16 cellular contexts compared by ENCODE assay signal in genomic region chr2:43055086-43055912, GRCh38.
DNase-seq lines count a peak whose midpoint lies in the region; ATAC-seq and TF ChIP-seq lines count a peak whose summit lies in the region.
"Had no signal": no experiment of that assay in that cellular context is flagged by ENCODE, and none has a peak within 500 bp of the region (broad histone marks: within the 10 kb centered on the region; RNA-seq: fewer than 3 reads in every experiment).

No MANE protein-coding gene starts in this region.

- H3K36me3 ChIP-seq in IMR-90 (ENCODE audit: control insufficient read depth, insufficient read depth, low read length) = no peaks in the 10 kb centered on the region

- dilution Hi-C loops in IMR-90 (cut with HindIII; ENCODE audit: low sequenced_read_pairs, unreplicated experiment) = no loop called here

- H3K36me3 Mint-ChIP-seq in chondrocyte (ENCODE audit: low read depth) = no peaks in the 10 kb centered on the region
- no peaks in the 10 kb centered on the region for H3K36me3 Mint-ChIP-seq in neural crest cell (ENCODE audit: low read depth)

- H4K91ac ChIP-seq in IMR-90 (ENCODE audit: insufficient read depth, low read depth, low read length) = peak overlapping the region; percentile 31; the same call in 1 of the 2 replicates

- H3K4me3 ChIP-seq in IMR-90 (ENCODE audit: insufficient read depth, low read depth, low read length) (no peak overlapping the region), coronary artery (no peak overlapping the region)

- no peak overlapping the region; the same call in 1 of the 2 replicates for H3K4ac ChIP-seq in IMR-90 (ENCODE audit: low read depth, low read length)

- CTCF ChIA-PET in IMR-90 (lab: Yijun Ruan, JAX) = no interaction called here

- no TSS peak for BruUV-seq in IMR-90 (replicated peaks; lab: Mats Ljungman, UMichigan)

- no peak overlapping the region for H4K5ac ChIP-seq in IMR-90 (ENCODE audit: low read depth, low read length)

- intact Hi-C loops in IMR-90 (cut with micrococcal nuclease) = no loop called here

- no peak overlapping the region for H3K56ac ChIP-seq in IMR-90 (ENCODE audit: extremely low read depth, insufficient read depth, low read length)

- H3K4me1 Mint-ChIP-seq in chondrocyte (ENCODE audit: low read depth) = peaks cover 62% of the 10 kb centered on the region
- peaks cover 39% of the 10 kb centered on the region for H3K4me1 Mint-ChIP-seq in neural crest cell

- H3K27me3 ChIP-seq in IMR-90 (ENCODE audit: control insufficient read depth, insufficient read depth, low read length) = no peaks in the 10 kb centered on the region; the same call in 1 of the 2 replicates

- no peak for ATAC-seq in IMR-90 (ENCODE audit: low read depth)
- ATAC-seq in HG02623 (IDR thresholded peaks at IDR 0.05; ENCODE audit: unreplicated experiment) = no peak

- TF ChIP-seq CTCF in IMR-90 (conservative IDR thresholded peaks at IDR 0.05; ENCODE audit: low read depth, low read length) (no peak), chondrocyte (IDR thresholded peaks at IDR 0.05) (no peak), neural crest cell (conservative IDR thresholded peaks at IDR 0.05) (no peak), coronary artery (IDR thresholded peaks at IDR 0.05) (no peak)

- no peaks in the 10 kb centered on the region for H3K79me1 ChIP-seq in IMR-90 (ENCODE audit: low read depth in 1 of 2, low read length in 2 of 2)

- H2BK5ac ChIP-seq in IMR-90 (ENCODE audit: low read depth, low read length, poor library complexity, severe bottlenecking) = no peak overlapping the region

- H2BK120ac ChIP-seq in IMR-90 (ENCODE audit: low read depth, low read length) = no peak overlapping the region

- H2AK5ac ChIP-seq in IMR-90 (ENCODE audit: low read depth, low read length) = peak overlapping the region; percentile 40

- H3K4me3 Mint-ChIP-seq in chondrocyte (ENCODE audit: unreplicated experiment) (no peak overlapping the region), neural crest cell (no peak overlapping the region)

- no peaks in the 10 kb centered on the region for H4K20me1 ChIP-seq in IMR-90 (ENCODE audit: insufficient read depth, low read length)

- H3K9me3 ChIP-seq in IMR-90 (ENCODE audit: control insufficient read depth, insufficient read depth, low read length) = no peaks in the 10 kb centered on the region

- H3K9ac ChIP-seq in IMR-90 (ENCODE audit: low read depth, low read length) = no peak overlapping the region

- H3K27me3 Mint-ChIP-seq in chondrocyte (ENCODE audit: low read depth) (peaks cover 2% of the 10 kb centered on the region), neural crest cell (ENCODE audit: low read depth) (no peaks in the 10 kb centered on the region)

- no peak overlapping the region for H3K23ac ChIP-seq in IMR-90 (ENCODE audit: low read depth, low read length)

- TF ChIP-seq RAD21 in IMR-90 (IDR thresholded peaks at IDR 0.05; ENCODE audit: low read length) = no peak

- no peak overlapping the region for H3K14ac ChIP-seq in IMR-90 (replicated peaks; ENCODE audit: low read depth, low read length)

- H3K27ac Mint-ChIP-seq in chondrocyte (ENCODE audit: unreplicated experiment) (no peak overlapping the region), neural crest cell (ENCODE audit: unreplicated experiment) (peak overlapping the region; percentile 65)

- H2AK9ac ChIP-seq in IMR-90 (replicated peaks; ENCODE audit: low read depth, low read length, poor library complexity) = peak overlapping the region; percentile 32

- TF ChIP-seq POLR2A in IMR-90 (IDR thresholded peaks at IDR 0.05; ENCODE audit: low read depth, low read length) = no peak

- POLR2A ChIA-PET in IMR-90 (lab: Charles Lee; ENCODE audit: unreplicated experiment) = no interaction called here

- H2BK20ac ChIP-seq in IMR-90 (ENCODE audit: low read depth, low read length) = peak overlapping the region; percentile 12; the same call in 1 of the 2 replicates

- peak overlapping the region; percentile 58; the same call in 1 of the 3 replicates for H2BK15ac ChIP-seq in IMR-90 (ENCODE audit: low read depth, low read length)

- no peak overlapping the region for H3K4me2 ChIP-seq in IMR-90 (ENCODE audit: low read depth, low read length)

- peak overlapping the region; percentile 53 for H2AFZ ChIP-seq in IMR-90 (replicated peaks; ENCODE audit: low read length, poor library complexity)

- H3K4me1 ChIP-seq in IMR-90 (ENCODE audit: control insufficient read depth, insufficient read depth, low read length) = peaks cover 22% of the 10 kb centered on the region

- no peak overlapping the region for H3K18ac ChIP-seq in IMR-90 (ENCODE audit: low read depth, low read length)

- WGBS in IMR-90 (ENCODE audit: extremely low coverage in 2 of 2, insufficient read length in 1 of 2), 2 experiments = 100% methylated on average over 4 of the region's 16 CpGs; no CpG with 5 or more reads in 1 of the 2 experiments

- H4K8ac ChIP-seq in IMR-90 (ENCODE audit: low read depth in 2 of 2, low read length in 2 of 2) = no peak overlapping the region

- no peak for DNase-seq in IMR-90
- peak; percentile 63 for DNase-seq in chondrocyte (ENCODE audit: low spot score)
- no peak for DNase-seq in neural crest cell (ENCODE audit: low read depth, low spot score)
- DNase-seq in substantia nigra (lab: John Stamatoyannopoulos, UW) = no peak
- DNase-seq in coronary artery (ENCODE audit: low spot score) = no peak
- DNase-seq in NOMO-1 treated with DMSO at 0.1 percent for 48 hours (lab: John Stamatoyannopoulos, UW; ENCODE audit: unreplicated experiment) = no peak
- DNase-seq: ACHN, AML-193, COR-L47, GOT3, NCI-H1417 treated with DMSO at 0.1 percent for 48 hours, NCI-H1930, NCI-H2171, NCI-H446, NCI-H69 had no signal

- H3K9me3 Mint-ChIP-seq in chondrocyte (ENCODE audit: low read depth) (no peaks in the 10 kb centered on the region), neural crest cell (no peaks in the 10 kb centered on the region)

- in situ Hi-C loops in IMR-90 (cut with MboI; ENCODE audit: low sequenced_read_pairs) = no loop called here

- peaks cover 18% of the 10 kb centered on the region for H3K9me1 ChIP-seq in IMR-90 (ENCODE audit: insufficient read depth, low read length)

- H3K27ac ChIP-seq in IMR-90 (ENCODE audit: insufficient read depth, low read length) (no peak overlapping the region), substantia nigra (ENCODE audit: low read depth, low read length, poor library complexity, severe bottlenecking) (peak overlapping the region; percentile 79), coronary artery (no peak overlapping the region)

TF ChIP-seq in IMR-90, 13 proteins besides CTCF, POLR2A, EP300 and RAD21:
- TF ChIP-seq USF2 (IDR thresholded peaks at IDR 0.05; ENCODE audit: low read depth, low read length) = no peak
- no peak for TF ChIP-seq SMC3 (IDR thresholded peaks at IDR 0.05; ENCODE audit: low read depth, low read length)
- no peak for TF ChIP-seq NFE2L2 (IDR thresholded peaks at IDR 0.05; ENCODE audit: low read depth, low read length)
- TF ChIP-seq MAZ (IDR thresholded peaks at IDR 0.05; ENCODE audit: borderline replicate concordance, low read depth, low read length) = no peak
TF ChIP-seq in IMR-90: peak in this region for 0.
